In the genomic region with DNA sequence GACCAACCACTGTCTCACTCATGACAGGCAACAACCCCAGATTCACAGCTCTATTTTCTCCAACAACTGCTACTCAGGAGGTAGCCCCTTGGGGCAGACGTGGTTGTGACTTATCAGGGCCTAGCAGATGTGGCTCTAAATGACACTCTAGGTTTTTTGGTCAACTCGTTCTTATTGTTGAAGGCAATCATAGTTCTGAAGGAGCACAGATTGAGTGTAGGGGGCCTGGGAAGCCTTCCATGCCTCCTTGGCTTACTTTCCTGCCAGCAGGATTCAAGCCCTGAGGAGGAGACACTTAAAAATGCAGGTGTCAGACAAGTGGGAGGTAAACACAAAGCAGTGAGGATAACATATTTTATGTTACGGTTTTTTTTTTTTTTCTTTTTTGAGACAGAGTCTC, we compare ENCODE assay signal across 1 cellular context.
TF ChIP-seq lines count a peak whose summit lies in the region.

No MANE protein-coding gene starts in this region.

TF ChIP-seq in K562, 482 proteins besides CTCF, POLR2A, EP300 and RAD21 (continued from another document):
- no peak for TF ChIP-seq DMBX1 (CRISPR knock-in tag; IDR thresholded peaks at IDR 0.05; ENCODE audit: borderline replicate concordance)
